ENCODE assay signal across 8 cellular contexts in the genomic region with DNA sequence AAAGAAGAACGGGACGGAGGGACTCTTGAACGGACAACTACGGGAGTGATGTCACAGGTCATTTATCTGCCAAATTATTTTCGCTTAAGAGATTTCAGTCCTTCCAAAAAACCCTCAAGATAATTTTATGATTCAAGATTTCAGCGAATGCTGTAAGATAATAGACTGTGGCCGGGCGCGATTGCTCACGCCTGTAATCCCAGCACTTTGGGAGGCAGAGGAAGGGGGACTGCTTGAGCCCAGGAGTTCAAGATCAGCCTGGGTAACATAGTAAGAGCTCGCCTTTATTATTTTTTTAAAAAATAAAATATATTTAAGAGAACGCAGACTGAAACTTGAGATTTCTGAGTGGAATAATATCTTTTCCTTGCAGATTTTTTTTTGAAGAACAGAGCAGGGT. TPM values are rescaled to one million over a fixed set of nuclear protein-coding genes. Genes with fewer than 3 reads are reported as not detected.
A peak's percentile ranks its signal among the peaks of the same experiment; 100 is the strongest.
DNase-seq lines count a peak whose midpoint lies in the region; ATAC-seq lines count a peak whose summit lies in the region.

No MANE protein-coding gene starts in this region.

- H3K27me3 Mint-ChIP-seq in CD8-positive, alpha-beta memory T cell: peaks cover 0 to 3% of the 10 kb centered on the region in 2 donors
- H3K27me3 Mint-ChIP-seq in naive thymus-derived CD4-positive, alpha-beta T cell: no peaks in the 10 kb centered on the region

- H3K27ac Mint-ChIP-seq in CD8-positive, alpha-beta memory T cell: peak overlapping the region; percentile 36 to 97 (median 86)
- H3K27ac Mint-ChIP-seq in naive thymus-derived CD4-positive, alpha-beta T cell: peak overlapping the region; percentile 71 to 94 (median 92)

- peaks cover 34% of the 10 kb centered on the region for H3K4me1 ChIP-seq in CD8-positive, alpha-beta memory T cell (ENCODE audit: insufficient read depth, low read length)
- no peaks in the 10 kb centered on the region for H3K4me1 ChIP-seq in ectodermal cell (ENCODE audit: control insufficient read depth, insufficient read depth, low read length)
- peaks cover 33 to 34% of the 10 kb centered on the region in 2 donors for H3K4me1 ChIP-seq in naive thymus-derived CD4-positive, alpha-beta T cell (ENCODE audit: control insufficient read depth in 2 of 2, insufficient read depth in 2 of 2, low read length in 2 of 2)

- H3K9me3 Mint-ChIP-seq in CD8-positive, alpha-beta memory T cell: no peaks in the 10 kb centered on the region
- no peaks in the 10 kb centered on the region for H3K9me3 Mint-ChIP-seq in naive thymus-derived CD4-positive, alpha-beta T cell

- peak overlapping the region; percentile 74 to 90 (median 88) for H3K4me3 Mint-ChIP-seq in CD8-positive, alpha-beta memory T cell
- H3K4me3 Mint-ChIP-seq in naive thymus-derived CD4-positive, alpha-beta T cell: peak overlapping the region; percentile 73 to 94 (median 91)

- H3K27ac ChIP-seq in CD8-positive, alpha-beta memory T cell (ENCODE audit: low read depth, low read length): peak overlapping the region; percentile 92
- H3K27ac ChIP-seq in ectodermal cell (ENCODE audit: insufficient read depth, low read depth, low read length, poor library complexity, severe bottlenecking): no peak overlapping the region
- H3K27ac ChIP-seq in naive thymus-derived CD4-positive, alpha-beta T cell (ENCODE audit: low read depth, low read length): peak overlapping the region; percentile 87

- intact Hi-C loops in naive thymus-derived CD4-positive, alpha-beta T cell (cut with micrococcal nuclease): no loop called here

- CTCF ChIA-PET in CD8-positive, alpha-beta memory T cell (lab: Charles Lee): interaction anchor here (1.3 to 1.4 kb wide), 2 partner anchors 16 to 58 kb away, joined by 3 to 7 read pairs; no protein-coding TSS in a partner anchor
- CTCF ChIA-PET in naive thymus-derived CD4-positive, alpha-beta T cell (lab: Charles Lee): interaction anchor here (0.8 to 1.0 kb wide), 2 partner anchors 10 to 13 kb away, joined by 3 to 4 read pairs; no protein-coding TSS in a partner anchor

- peaks cover 32 to 59% (median 42%) of the 10 kb centered on the region in 3 donors for H3K4me1 Mint-ChIP-seq in CD8-positive, alpha-beta memory T cell
- H3K4me1 Mint-ChIP-seq in naive thymus-derived CD4-positive, alpha-beta T cell: peaks cover 12 to 48% (median 29%) of the 10 kb centered on the region in 7 donors

- H3K36me3 ChIP-seq in CD8-positive, alpha-beta memory T cell (ENCODE audit: insufficient read depth, low read length): no peaks in the 10 kb centered on the region
- no peaks in the 10 kb centered on the region for H3K36me3 ChIP-seq in ectodermal cell (ENCODE audit: control insufficient read depth, insufficient read depth, low read length)
- H3K36me3 ChIP-seq in naive thymus-derived CD4-positive, alpha-beta T cell (ENCODE audit: control insufficient read depth in 2 of 3, insufficient read depth in 3 of 3, low read length in 3 of 3): peaks cover 0 to 4% (median 0%) of the 10 kb centered on the region in 3 experiments

- no peak for DNase-seq in CD8-positive, alpha-beta memory T cell
- peak; percentile 4 for DNase-seq in NCI-H748 treated with DMSO at 0.1 percent for 48 hours (lab: John Stamatoyannopoulos, UW)
- DNase-seq in naive thymus-derived CD4-positive, alpha-beta T cell: no peak
- no peak for DNase-seq in SHP77 treated with DMSO at 0.1 percent for 48 hours (lab: John Stamatoyannopoulos, UW)
- DNase-seq in NCI-H187 (lab: John Stamatoyannopoulos, UW): no peak
- no peak for DNase-seq in cerebellar cortex (ENCODE audit: low spot score)

- H3K36me3 Mint-ChIP-seq in CD8-positive, alpha-beta memory T cell: peaks cover 0 to 7% (median 2%) of the 10 kb centered on the region in 3 donors
- peaks cover 0 to 5% (median 0%) of the 10 kb centered on the region in 5 donors for H3K36me3 Mint-ChIP-seq in naive thymus-derived CD4-positive, alpha-beta T cell

- H3K4me3 ChIP-seq in CD8-positive, alpha-beta memory T cell (ENCODE audit: low read length): peak overlapping the region; percentile 89
- H3K4me3 ChIP-seq in ectodermal cell (ENCODE audit: insufficient read depth, low read depth, low read length): peak overlapping the region; percentile 70
- H3K4me3 ChIP-seq in naive thymus-derived CD4-positive, alpha-beta T cell (ENCODE audit: low read length): peak overlapping the region; percentile 90

- no peaks in the 10 kb centered on the region for H3K9me3 ChIP-seq in CD8-positive, alpha-beta memory T cell (ENCODE audit: low read length)
- H3K9me3 ChIP-seq in ectodermal cell (ENCODE audit: control insufficient read depth, low read length): no peaks in the 10 kb centered on the region
- no peaks in the 10 kb centered on the region for H3K9me3 ChIP-seq in naive thymus-derived CD4-positive, alpha-beta T cell (ENCODE audit: control insufficient read depth in 2 of 3, low read length in 3 of 3)

- ATAC-seq in GM21737 (IDR thresholded peaks at IDR 0.05; ENCODE audit: unreplicated experiment): peak; percentile 5
- no peak for ATAC-seq in naive thymus-derived CD4-positive, alpha-beta T cell

- H3K27me3 ChIP-seq in CD8-positive, alpha-beta memory T cell (ENCODE audit: insufficient read depth, low read length, poor library complexity, severe bottlenecking): no peaks in the 10 kb centered on the region
- no peaks in the 10 kb centered on the region for H3K27me3 ChIP-seq in ectodermal cell (ENCODE audit: control insufficient read depth, insufficient read depth, low read length, poor library complexity, severe bottlenecking)
- no peaks in the 10 kb centered on the region for H3K27me3 ChIP-seq in naive thymus-derived CD4-positive, alpha-beta T cell (ENCODE audit: control insufficient read depth in 2 of 2, insufficient read depth in 2 of 2, low read length in 2 of 2)

- POLR2A ChIA-PET in CD8-positive, alpha-beta memory T cell (lab: Charles Lee): interaction anchor here (2.3 to 3.2 kb wide), 2 partner anchors 16 to 26 kb away, joined by 12 to 60 read pairs; a partner anchor contains a TSS
- POLR2A ChIA-PET in naive thymus-derived CD4-positive, alpha-beta T cell (lab: Charles Lee): interaction anchor here (0.8 to 16.5 kb wide), 12 partner anchors 8 to 134 kb away, joined by 3 to 408 read pairs (median 4); a partner anchor contains a TSS

- WGBS in ectodermal cell, 2 experiments: 56 to 62% methylated on average over 11 to 12 of the region's 12 CpGs

RNA-seq across cellular contexts. Expression of a gene that starts 0.6 kb away (rescaled TPM):
- 10 to 100 TPM; 19.1 to 19.9 TPM for total RNA-seq in CD8-positive, alpha-beta memory T cell
- 12.1 TPM for polyA plus RNA-seq in CD8-positive, alpha-beta memory T cell
- 11.0 TPM for polyA plus RNA-seq in ectodermal cell (2013, experiment 1 of 4)
- 11.5 TPM for polyA plus RNA-seq in ectodermal cell (2013, experiment 2 of 4)
- polyA plus RNA-seq in ectodermal cell (2013, experiment 3 of 4): 10.1 TPM
- 9.4 TPM for polyA plus RNA-seq in ectodermal cell (2013, experiment 4 of 4)
- total RNA-seq in naive thymus-derived CD4-positive, alpha-beta T cell: 1 to 10 TPM; 3.6 to 8.1 (median 4.3) TPM
- 10 to 100 TPM in 1 of 2 donors, 1 to 10 TPM in 1; 9.4 to 14.1 TPM for polyA plus RNA-seq in naive thymus-derived CD4-positive, alpha-beta T cell

RNA-seq across cellular contexts. Expression of a gene that starts 5.9 kb away (rescaled TPM):
- total RNA-seq in CD8-positive, alpha-beta memory T cell: 10 to 100 TPM; 55.7 to 55.9 TPM
- polyA plus RNA-seq in CD8-positive, alpha-beta memory T cell: 32.5 TPM
- polyA plus RNA-seq in ectodermal cell (2013, experiment 1 of 4): 24.5 TPM
- polyA plus RNA-seq in ectodermal cell (2013, experiment 2 of 4): 24.8 TPM
- 17.5 TPM for polyA plus RNA-seq in ectodermal cell (2013, experiment 3 of 4)
- 20.6 TPM for polyA plus RNA-seq in ectodermal cell (2013, experiment 4 of 4)
- 10 to 100 TPM; 40.9 to 84.3 (median 62.7) TPM for total RNA-seq in naive thymus-derived CD4-positive, alpha-beta T cell
- 10 to 100 TPM; 17.9 to 19.1 TPM for polyA plus RNA-seq in naive thymus-derived CD4-positive, alpha-beta T cell

RNA-seq across cellular contexts. Expression of a gene that starts 25.9 kb away (rescaled TPM):
- 10 to 100 TPM; 22.1 to 23.2 TPM for total RNA-seq in CD8-positive, alpha-beta memory T cell
- polyA plus RNA-seq in CD8-positive, alpha-beta memory T cell: 15.7 TPM
- polyA plus RNA-seq in ectodermal cell (2013, experiment 1 of 4): 21.3 TPM
- polyA plus RNA-seq in ectodermal cell (2013, experiment 2 of 4): 26.2 TPM
- polyA plus RNA-seq in ectodermal cell (2013, experiment 3 of 4): 18.2 TPM
- 20.8 TPM for polyA plus RNA-seq in ectodermal cell (2013, experiment 4 of 4)
- total RNA-seq in naive thymus-derived CD4-positive, alpha-beta T cell: 10 to 100 TPM; 27.3 to 36.3 (median 31.3) TPM
- 10 to 100 TPM; 18.9 to 20.5 TPM for polyA plus RNA-seq in naive thymus-derived CD4-positive, alpha-beta T cell

RNA-seq across cellular contexts. Expression of a gene that starts 54.9 kb away (rescaled TPM):
- 100 to 1,000 TPM; 401 to 415 TPM for total RNA-seq in CD8-positive, alpha-beta memory T cell
- polyA plus RNA-seq in CD8-positive, alpha-beta memory T cell: 138 TPM
- polyA plus RNA-seq in ectodermal cell (2013, experiment 1 of 4): 287 TPM
- polyA plus RNA-seq in ectodermal cell (2013, experiment 2 of 4): 297 TPM
- polyA plus RNA-seq in ectodermal cell (2013, experiment 3 of 4): 231 TPM
- polyA plus RNA-seq in ectodermal cell (2013, experiment 4 of 4): 247 TPM
- 100 to 1,000 TPM in 4 of 5 experiments, 10 to 100 TPM in 1; 87.6 to 223 (median 126) TPM for total RNA-seq in naive thymus-derived CD4-positive, alpha-beta T cell
- 100 to 1,000 TPM; 121 to 185 TPM for polyA plus RNA-seq in naive thymus-derived CD4-positive, alpha-beta T cell
